Comparison of ENCODE assay signal across 15 cellular contexts in genomic region chr19:56987184-56987583, GRCh38.
"Had no signal": no experiment of that assay in that cellular context is flagged by ENCODE, and none has a peak within 500 bp of the region (broad histone marks: within the 10 kb centered on the region; RNA-seq: fewer than 3 reads in every experiment).

No MANE protein-coding gene starts in this region.

- H3K4me1 Mint-ChIP-seq: activated CD8-positive, alpha-beta memory T cell treated with anti-CD3 and anti-CD28 coated beads, Interleukin-2, amount 10 ng/mL, durations not matched to agents 7 days and 5 days; activated naive CD8-positive, alpha-beta T cell treated with anti-CD3 and anti-CD28 coated beads for 36 hours; neural progenitor cell had no signal

- H3K27me3 Mint-ChIP-seq: activated CD8-positive, alpha-beta memory T cell treated with anti-CD3 and anti-CD28 coated beads, Interleukin-2, amount 10 ng/mL, durations not matched to agents 7 days and 5 days had no signal

- H3K27ac ChIP-seq: colonic mucosa, gastrocnemius medialis, neural progenitor cell, prostate gland, sigmoid colon had no signal

- H3K4me1 ChIP-seq: colonic mucosa, gastrocnemius medialis, neural progenitor cell, prostate gland, sigmoid colon had no signal

- H3K27me3 ChIP-seq: colonic mucosa, gastrocnemius medialis, neural progenitor cell, sigmoid colon had no signal

- H3K4me3 ChIP-seq: colonic mucosa, gastrocnemius medialis, neural progenitor cell, prostate gland, sigmoid colon had no signal

- H2AFZ ChIP-seq: neural progenitor cell had no signal

- H3K9ac ChIP-seq: neural progenitor cell had no signal

- ATAC-seq: activated CD8-positive, alpha-beta memory T cell treated with anti-CD3 and anti-CD28 coated beads, Interleukin-2, amount 10 ng/mL, durations not matched to agents 7 days and 5 days; gastrocnemius medialis; stimulated activated naive CD8-positive, alpha-beta T cell treated with anti-CD3 and anti-CD28 coated beads, Interleukin-15, Interleukin-2, amounts not matched to agents 100 U/mL and 50 U/mL, for 24 hours had no signal

- H3K36me3 ChIP-seq: colonic mucosa, gastrocnemius medialis, neural progenitor cell, prostate gland, sigmoid colon had no signal

- H3K4me2 ChIP-seq: neural progenitor cell had no signal

- DNase-seq: activated CD4-positive, alpha-beta T cell treated with anti-CD3 and anti-CD28 coated beads, Interleukin-2, amount 50 U/mL, for 4 hours; activated CD4-positive, CD25-positive, alpha-beta regulatory T cell treated with anti-CD3 and anti-CD28 coated beads, Interleukin-2, amount 50 U/mL, for 72 hours; activated CD8-positive, alpha-beta memory T cell treated with anti-CD3 and anti-CD28 coated beads, Interleukin-2, amount 10 ng/mL, durations not matched to agents 7 days and 5 days; activated gamma-delta T cell treated with Interleukin-2 at 50 U/mL for 16 hours; activated naive CD8-positive, alpha-beta T cell treated with anti-CD3 and anti-CD28 coated beads for 36 hours; activated T-cell treated with anti-CD3 and anti-CD28 coated beads, Interleukin-2, amount 50 U/mL, for 48 hours; aorta; colonic mucosa; effector CD8-positive, alpha-beta T cell; gastrocnemius medialis; sigmoid colon; stimulated activated CD4-positive, alpha-beta T cell treated with anti-CD3 and anti-CD28 coated beads, Interleukin-2, amount 100 ng/mL, for 48 hours; stimulated activated naive CD8-positive, alpha-beta T cell treated with anti-CD3 and anti-CD28 coated beads, Interleukin-15, Interleukin-2, amounts not matched to agents 100 U/mL and 50 U/mL, for 24 hours had no signal

- H3K9me3 ChIP-seq: colonic mucosa, gastrocnemius medialis, prostate gland had no signal

- H3K4me3 Mint-ChIP-seq: activated CD8-positive, alpha-beta memory T cell treated with anti-CD3 and anti-CD28 coated beads, Interleukin-2, amount 10 ng/mL, durations not matched to agents 7 days and 5 days; activated naive CD8-positive, alpha-beta T cell treated with anti-CD3 and anti-CD28 coated beads for 36 hours; neural progenitor cell had no signal

- H3K27ac Mint-ChIP-seq: activated CD8-positive, alpha-beta memory T cell treated with anti-CD3 and anti-CD28 coated beads, Interleukin-2, amount 10 ng/mL, durations not matched to agents 7 days and 5 days; activated naive CD8-positive, alpha-beta T cell treated with anti-CD3 and anti-CD28 coated beads for 36 hours; neural progenitor cell had no signal
